In genomic region chr7:101294039-101294831, GRCh38 we compare ENCODE assay signal across 24 cellular contexts.
"Had no signal": no experiment of that assay in that cellular context is flagged by ENCODE, and none has a peak within 500 bp of the region (broad histone marks: within the 10 kb centered on the region; RNA-seq: fewer than 3 reads in every experiment).

No MANE protein-coding gene starts in this region.

- H3K27ac ChIP-seq: foreskin keratinocyte, left ventricle myocardium inferior, neutrophil, pancreas, psoas muscle, right atrium auricular region, tibial artery, WERI-Rb-1 had no signal

- H3K9me3 ChIP-seq: left ventricle myocardium inferior, neutrophil, pancreas, psoas muscle, right atrium auricular region, tibial artery had no signal

- H3K36me3 ChIP-seq: left ventricle myocardium inferior, neutrophil, pancreas, right atrium auricular region, tibial artery, WERI-Rb-1 had no signal

- ATAC-seq: activated CD8-positive, alpha-beta T cell treated with anti-CD3 and anti-CD28 coated beads, Interleukin-2, amount 10 ng/mL, durations not matched to agents 7 days and 5 days; activated naive CD4-positive, alpha-beta T cell treated with anti-CD3 and anti-CD28 coated beads, Interleukin-2, amount 50 U/mL, for 72 hours; foreskin keratinocyte; natural killer cell treated with Interleukin-12 subunit alpha and Interleukin-12 subunit beta and Interleukin-15 and Interleukin-18, amount 100 ng/mL, for 72 hours; pancreas; psoas muscle; T-cell had no signal

- H3K4me3 Mint-ChIP-seq: activated CD8-positive, alpha-beta T cell treated with anti-CD3 and anti-CD28 coated beads, Interleukin-2, amount 10 ng/mL, durations not matched to agents 7 days and 5 days; brain; dendritic cell treated with granulocyte-macrophage colony-stimulating factor and Interleukin-4, amounts not matched to agents 40 ng/mL and 50 ng/mL, for 4 days; natural killer cell treated with Interleukin-12 subunit alpha and Interleukin-12 subunit beta and Interleukin-15 and Interleukin-18, amount 100 ng/mL, for 72 hours; stimulated activated naive CD8-positive, alpha-beta T cell treated with anti-CD3 and anti-CD28 coated beads, Interleukin-15, Interleukin-2, amounts not matched to agents 100 ng/mL and 50 ng/mL, for 24 hours; T-cell; T-helper 2 cell treated with Interferon-gamma antibody and Interleukin-4, amounts not matched to agents 5 μg/mL and 100 μg/mL, for 36 hours had no signal

- H3K9me3 Mint-ChIP-seq: activated naive CD4-positive, alpha-beta T cell treated with anti-CD3 and anti-CD28 coated beads, Interleukin-2, amount 50 U/mL, for 72 hours; dendritic cell treated with granulocyte-macrophage colony-stimulating factor and Interleukin-4, amounts not matched to agents 40 ng/mL and 50 ng/mL, for 4 days; natural killer cell treated with Interleukin-12 subunit alpha and Interleukin-12 subunit beta and Interleukin-15 and Interleukin-18, amount 100 ng/mL, for 72 hours; stimulated activated naive CD8-positive, alpha-beta T cell treated with anti-CD3 and anti-CD28 coated beads, Interleukin-15, Interleukin-2, amounts not matched to agents 100 ng/mL and 50 ng/mL, for 24 hours; T-cell; T-helper 2 cell treated with Interferon-gamma antibody and Interleukin-4, amounts not matched to agents 5 μg/mL and 100 μg/mL, for 36 hours had no signal

- H3K4me1 ChIP-seq: foreskin keratinocyte, left ventricle myocardium inferior, pancreas, psoas muscle, right atrium auricular region, tibial artery had no signal

- H3K27ac Mint-ChIP-seq: activated CD8-positive, alpha-beta T cell treated with anti-CD3 and anti-CD28 coated beads, Interleukin-2, amount 10 ng/mL, durations not matched to agents 7 days and 5 days; activated naive CD4-positive, alpha-beta T cell treated with anti-CD3 and anti-CD28 coated beads, Interleukin-2, amount 50 U/mL, for 72 hours; brain; dendritic cell treated with granulocyte-macrophage colony-stimulating factor and Interleukin-4, amounts not matched to agents 40 ng/mL and 50 ng/mL, for 4 days; natural killer cell treated with Interleukin-12 subunit alpha and Interleukin-12 subunit beta and Interleukin-15 and Interleukin-18, amount 100 ng/mL, for 72 hours; stimulated activated naive CD8-positive, alpha-beta T cell treated with anti-CD3 and anti-CD28 coated beads, Interleukin-15, Interleukin-2, amounts not matched to agents 100 ng/mL and 50 ng/mL, for 24 hours; T-cell; T-helper 2 cell treated with Interferon-gamma antibody and Interleukin-4, amounts not matched to agents 5 μg/mL and 100 μg/mL, for 36 hours had no signal

- H3K4me3 ChIP-seq: left ventricle myocardium inferior, pancreas, psoas muscle, right atrium auricular region, tibial artery had no signal

- DNase-seq: activated CD4-positive, alpha-beta T cell treated with anti-CD3 and anti-CD28 coated beads for 1 hour; activated CD4-positive, alpha-beta T cell treated with anti-CD3 and anti-CD28 coated beads, Interleukin-2, amount 50 U/mL, for 1 hour; activated CD8-positive, alpha-beta T cell treated with anti-CD3 and anti-CD28 coated beads, Interleukin-2, amount 10 ng/mL, durations not matched to agents 7 days and 5 days; aorta; caudate nucleus; effector CD8-positive, alpha-beta T cell; foreskin keratinocyte; left ventricle myocardium inferior; midbrain; pancreas; psoas muscle; stimulated activated CD4-positive, alpha-beta T cell treated with anti-CD3 and anti-CD28 coated beads, Interleukin-4, amount 100 ng/mL, for 24 hours; substantia nigra; T-cell; tibial artery; WERI-Rb-1 had no signal

- H3K36me3 Mint-ChIP-seq: activated naive CD4-positive, alpha-beta T cell treated with anti-CD3 and anti-CD28 coated beads, Interleukin-2, amount 50 U/mL, for 72 hours; brain; natural killer cell treated with Interleukin-12 subunit alpha and Interleukin-12 subunit beta and Interleukin-15 and Interleukin-18, amount 100 ng/mL, for 72 hours; T-cell had no signal
